ENCODE assay signal across 9 cellular contexts in genomic region chr6:46419576-46420002, GRCh38.
DNase-seq lines count a peak whose midpoint lies in the region; ATAC-seq and TF ChIP-seq lines count a peak whose summit lies in the region.
"Had no signal": no experiment of that assay in that cellular context is flagged by ENCODE, and none has a peak within 500 bp of the region (broad histone marks: within the 10 kb centered on the region; RNA-seq: fewer than 3 reads in every experiment).

No MANE protein-coding gene starts in this region.

- no peaks in the 10 kb centered on the region for H3K4me1 Mint-ChIP-seq in activated CD4-positive, alpha-beta memory T cell treated with anti-CD3 and anti-CD28 coated beads, Interleukin-2, amount 10 ng/mL, durations not matched to agents 7 days and 5 days
- H3K4me1 Mint-ChIP-seq in glutamatergic neuron (ENCODE audit: low read depth, unreplicated experiment): no peaks in the 10 kb centered on the region
- no peaks in the 10 kb centered on the region for H3K4me1 Mint-ChIP-seq in activated T-helper 17 cell treated with anti-CD3 and anti-CD28 coated beads, Interleukin-2, amount 50 U/mL, for 72 hours
- H3K4me1 Mint-ChIP-seq: naive thymus-derived CD8-positive, alpha-beta T cell had no signal

- CTCF ChIA-PET in activated CD4-positive, alpha-beta memory T cell treated with anti-CD3 and anti-CD28 coated beads, Interleukin-2, amount 10 ng/mL, durations not matched to agents 7 days and 5 days (lab: Charles Lee): interaction anchor here (0.6 kb wide), 1 partner anchor 329 kb away, joined by 4 read pairs; no protein-coding TSS in a partner anchor

- ATAC-seq in GM18867 (IDR thresholded peaks at IDR 0.05; ENCODE audit: unreplicated experiment) (peak; percentile 47), HG02571 (IDR thresholded peaks at IDR 0.05; ENCODE audit: unreplicated experiment) (no peak)
- ATAC-seq in activated T-helper 17 cell treated with anti-CD3 and anti-CD28 coated beads, Interleukin-2, amount 50 U/mL, for 72 hours (replicated peaks): no peak
- ATAC-seq: naive thymus-derived CD8-positive, alpha-beta T cell had no signal

- TF ChIP-seq CTCF in glutamatergic neuron (IDR thresholded peaks at IDR 0.05; ENCODE audit: partially characterized antibody, unreplicated experiment): peak; percentile 61

- peak; percentile 68 for DNase-seq in CD1c-positive myeloid dendritic cell (ENCODE audit: extremely low spot score)
- DNase-seq in NCI-H2196 treated with DMSO at 0.1 percent for 48 hours (lab: John Stamatoyannopoulos, UW; ENCODE audit: unreplicated experiment): peak; percentile 7
- DNase-seq in activated CD4-positive, alpha-beta memory T cell treated with anti-CD3 and anti-CD28 coated beads, Interleukin-2, amount 10 ng/mL, durations not matched to agents 7 days and 5 days: peak; percentile 28
- DNase-seq in glutamatergic neuron: peak; percentile 41
- DNase-seq in putamen (ENCODE audit: low spot score): peak; percentile 84

- H3K27me3 Mint-ChIP-seq in activated CD4-positive, alpha-beta memory T cell treated with anti-CD3 and anti-CD28 coated beads, Interleukin-2, amount 10 ng/mL, durations not matched to agents 7 days and 5 days: peaks cover 35% of the 10 kb centered on the region
- H3K27me3 Mint-ChIP-seq in glutamatergic neuron (ENCODE audit: unreplicated experiment): no peaks in the 10 kb centered on the region
- H3K27me3 Mint-ChIP-seq in activated T-helper 17 cell treated with anti-CD3 and anti-CD28 coated beads, Interleukin-2, amount 50 U/mL, for 72 hours: peaks cover 23% of the 10 kb centered on the region

- H3K4me3 Mint-ChIP-seq in activated CD4-positive, alpha-beta memory T cell treated with anti-CD3 and anti-CD28 coated beads, Interleukin-2, amount 10 ng/mL, durations not matched to agents 7 days and 5 days: no peak overlapping the region
- H3K4me3 Mint-ChIP-seq in glutamatergic neuron (ENCODE audit: unreplicated experiment): no peak overlapping the region
- H3K4me3 Mint-ChIP-seq in activated T-helper 17 cell treated with anti-CD3 and anti-CD28 coated beads, Interleukin-2, amount 50 U/mL, for 72 hours: no peak overlapping the region
- H3K4me3 Mint-ChIP-seq: naive thymus-derived CD8-positive, alpha-beta T cell had no signal

- no peaks in the 10 kb centered on the region for H3K36me3 Mint-ChIP-seq in activated CD4-positive, alpha-beta memory T cell treated with anti-CD3 and anti-CD28 coated beads, Interleukin-2, amount 10 ng/mL, durations not matched to agents 7 days and 5 days (ENCODE audit: low read depth)
- H3K36me3 Mint-ChIP-seq in glutamatergic neuron (ENCODE audit: unreplicated experiment): no peaks in the 10 kb centered on the region
- no peaks in the 10 kb centered on the region for H3K36me3 Mint-ChIP-seq in activated T-helper 17 cell treated with anti-CD3 and anti-CD28 coated beads, Interleukin-2, amount 50 U/mL, for 72 hours (ENCODE audit: low read depth)
- H3K36me3 Mint-ChIP-seq: naive thymus-derived CD8-positive, alpha-beta T cell had no signal

- no peak overlapping the region for H3K27ac Mint-ChIP-seq in activated CD4-positive, alpha-beta memory T cell treated with anti-CD3 and anti-CD28 coated beads, Interleukin-2, amount 10 ng/mL, durations not matched to agents 7 days and 5 days
- H3K27ac Mint-ChIP-seq in glutamatergic neuron (ENCODE audit: unreplicated experiment): no peak overlapping the region
- no peak overlapping the region for H3K27ac Mint-ChIP-seq in activated T-helper 17 cell treated with anti-CD3 and anti-CD28 coated beads, Interleukin-2, amount 50 U/mL, for 72 hours
- H3K27ac Mint-ChIP-seq: naive thymus-derived CD8-positive, alpha-beta T cell had no signal

- H3K9me3 Mint-ChIP-seq in activated CD4-positive, alpha-beta memory T cell treated with anti-CD3 and anti-CD28 coated beads, Interleukin-2, amount 10 ng/mL, durations not matched to agents 7 days and 5 days: no peaks in the 10 kb centered on the region
- H3K9me3 Mint-ChIP-seq in glutamatergic neuron (ENCODE audit: unreplicated experiment): no peaks in the 10 kb centered on the region
- H3K9me3 Mint-ChIP-seq in activated T-helper 17 cell treated with anti-CD3 and anti-CD28 coated beads, Interleukin-2, amount 50 U/mL, for 72 hours: no peaks in the 10 kb centered on the region

- POLR2A ChIA-PET in activated CD4-positive, alpha-beta memory T cell treated with anti-CD3 and anti-CD28 coated beads, Interleukin-2, amount 10 ng/mL, durations not matched to agents 7 days and 5 days (lab: Charles Lee): no interaction called here

Comparison
In these comparisons a context has a peak if more than half of its experiments do, and no peak if none do; other contexts are left out.
1. DNase-seq: peak in every context shown above with its lines; median percentile 84 in putamen; 68 in CD1c-positive myeloid dendritic cell; 41 in glutamatergic neuron; 28 in activated CD4-positive, alpha-beta memory T cell treated with anti-CD3 and anti-CD28 coated beads, Interleukin-2, amount 10 ng/mL, durations not matched to agents 7 days and 5 days; 7 in NCI-H2196 treated with DMSO at 0.1 percent for 48 hours.